8 cellular contexts compared by ENCODE assay signal in the genomic region with DNA sequence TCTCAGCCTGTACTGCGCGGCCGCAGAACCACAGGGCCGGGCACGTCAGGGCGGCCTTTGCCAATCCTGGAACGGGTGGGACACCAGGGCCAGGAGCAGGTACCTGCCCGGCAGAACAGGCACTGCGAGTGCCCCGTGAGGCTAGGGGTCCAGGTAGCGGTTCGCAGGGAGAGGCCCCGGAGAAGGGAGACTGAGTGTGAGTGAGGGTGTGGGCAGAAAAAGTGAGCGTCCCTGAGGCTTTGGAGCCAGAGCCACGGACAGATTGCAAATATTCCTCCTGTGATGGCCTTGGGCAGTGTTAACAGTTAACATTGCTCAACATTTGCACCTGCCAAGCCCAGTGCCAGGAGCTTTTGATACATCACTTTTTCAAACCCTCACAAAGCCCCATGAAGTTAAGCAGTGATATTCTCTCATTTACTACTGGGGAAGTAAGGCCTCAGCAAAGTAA. TPM values are rescaled to one million over a fixed set of nuclear protein-coding genes. Genes with fewer than 3 reads are reported as not detected.
DNase-seq lines count a peak whose midpoint lies in the region; ATAC-seq and TF ChIP-seq lines count a peak whose summit lies in the region.

No MANE protein-coding gene starts in this region.

- H3K9me3 ChIP-seq in NT2/D1 (ENCODE audit: insufficient read depth, low read length) (no peaks in the 10 kb centered on the region), fibroblast of lung (ENCODE audit: control insufficient read depth, insufficient read depth, low read depth, low read length) (no peaks in the 10 kb centered on the region), ovary (no peaks in the 10 kb centered on the region)

- intact Hi-C loops in ovary (cut with DNase I): loop anchor here in 1 of 4 donors (10.0 kb wide), 1 partner anchor 46 kb away; a partner anchor contains a TSS

- DNase-seq in BJ (ENCODE audit: low read depth) (no peak), NT2/D1 (ENCODE audit: low read depth, low spot score) (no peak), fibroblast of lung (ENCODE audit: low read depth in 2 of 2) (no peak), ovary (no peak), NCI-H2029 treated with DMSO at 0.1 percent for 48 hours (lab: John Stamatoyannopoulos, UW) (no peak), D341Med (ENCODE audit: low spot score) (no peak)
- DNase-seq in stimulated activated CD4-positive, alpha-beta T cell treated with anti-CD3 and anti-CD28 coated beads, Interleukin-2, amount 100 ng/mL, for 24 hours: no peak

- H2AFZ ChIP-seq in fibroblast of lung (ENCODE audit: low read length): no peak overlapping the region

- no peak for TF ChIP-seq POLR2A in ovary (IDR thresholded peaks at IDR 0.05)

- WGBS in ovary, 3 donors: 15 to 34% (median 27%) methylated on average over 9 to 15 of the region's 15 CpGs

- H3K27me3 ChIP-seq in BJ (ENCODE audit: control insufficient read depth, insufficient read depth, low read length): no peaks in the 10 kb centered on the region
- peaks cover 18% of the 10 kb centered on the region for H3K27me3 ChIP-seq in NT2/D1 (ENCODE audit: insufficient read depth, insufficient read length)
- no peaks in the 10 kb centered on the region for H3K27me3 ChIP-seq in fibroblast of lung (ENCODE audit: control insufficient read depth, insufficient read depth, low read length)
- H3K27me3 ChIP-seq in ovary: no peaks in the 10 kb centered on the region

- H3K36me3 ChIP-seq in BJ (ENCODE audit: control insufficient read depth, insufficient read depth, low read length) (peaks cover 10% of the 10 kb centered on the region), NT2/D1 (ENCODE audit: insufficient read depth, insufficient read length, low read length) (peaks cover 40% of the 10 kb centered on the region), fibroblast of lung (ENCODE audit: control insufficient read depth, insufficient read depth, low read length) (peaks cover 2% of the 10 kb centered on the region), ovary (peaks cover 3% of the 10 kb centered on the region)

- ATAC-seq in HG03439 (IDR thresholded peaks at IDR 0.05; ENCODE audit: unreplicated experiment): no peak

- no peak overlapping the region for H3K27ac ChIP-seq in fibroblast of lung (ENCODE audit: insufficient read depth, low read length)
- no peak overlapping the region for H3K27ac ChIP-seq in ovary

- TF ChIP-seq EP300 in ovary (IDR thresholded peaks at IDR 0.05): no peak

- H3K4me2 ChIP-seq in fibroblast of lung (ENCODE audit: extremely low read depth, insufficient read depth, low read length): peak overlapping the region; percentile 83

- POLR2A ChIA-PET in BJ (lab: Charles Lee): no interaction called here

- no peaks in the 10 kb centered on the region for H4K20me1 ChIP-seq in fibroblast of lung (ENCODE audit: control insufficient read depth, extremely low read depth, insufficient read depth, low read length)

- H3K9ac ChIP-seq in NT2/D1 (ENCODE audit: insufficient read length, low read depth): peak overlapping the region; percentile 63
- no peak overlapping the region for H3K9ac ChIP-seq in fibroblast of lung (ENCODE audit: insufficient read depth, low read length)

- no peaks in the 10 kb centered on the region for H3K79me2 ChIP-seq in fibroblast of lung (ENCODE audit: control insufficient read depth, insufficient read depth, low read length)

- no peak for TF ChIP-seq CTCF in BJ (IDR thresholded peaks at IDR 0.05; ENCODE audit: insufficient read depth, low read depth, low read length)
- no peak for TF ChIP-seq CTCF in fibroblast of lung (conservative IDR thresholded peaks at IDR 0.05 in 1 of 2, IDR thresholded peaks at IDR 0.05 in 1 of 2; ENCODE audit: low read depth in 1 of 2, low read length in 2 of 2)
- no peak for TF ChIP-seq CTCF in ovary (IDR thresholded peaks at IDR 0.05)

- H3K4me1 ChIP-seq in NT2/D1 (ENCODE audit: insufficient read depth, insufficient read length): peaks cover 15% of the 10 kb centered on the region
- H3K4me1 ChIP-seq in fibroblast of lung (ENCODE audit: control insufficient read depth, extremely low read depth, insufficient read depth, low read length): peaks cover 6% of the 10 kb centered on the region
- H3K4me1 ChIP-seq in ovary (ENCODE audit: insufficient read depth): peaks cover 5% of the 10 kb centered on the region

- peak overlapping the region; percentile 47 for H3K4me3 ChIP-seq in BJ (ENCODE audit: low read depth, low read length)
- peak overlapping the region; percentile 41 for H3K4me3 ChIP-seq in NT2/D1 (ENCODE audit: insufficient read length, low read depth)
- peak overlapping the region in 3 of 4 experiments; percentile 27 to 53 (median 50) for H3K4me3 ChIP-seq in fibroblast of lung (replicated peaks in 1 of 4; ENCODE audit: control extremely low read depth in 1 of 4, insufficient read depth in 1 of 4, low read depth in 3 of 4, low read length in 4 of 4)
- H3K4me3 ChIP-seq in ovary: peak overlapping the region; percentile 43

- CTCF ChIA-PET in BJ (lab: Yijun Ruan, JAX): interaction anchor here (1.2 to 1.9 kb wide), 2 partner anchors 9 to 19 kb away, joined by 3 to 6 read pairs; no protein-coding TSS in a partner anchor

RNA-seq across cellular contexts. Expression of a gene that starts 0.5 kb away (rescaled TPM):
- polyA plus RNA-seq in BJ (2011; rRNA removed): 0.10 and 0.39 TPM in 2 replicates
- 0.33 TPM in 1 of 2 replicates, not detected in the other for polyA minus RNA-seq in BJ (2011; rRNA and poly(A)+ RNA removed)
- not detected in 2 replicates for total RNA-seq in fibroblast of lung
- polyA plus RNA-seq in fibroblast of lung: 0.06 and 0.12 TPM in 2 replicates
- polyA plus RNA-seq in fibroblast of lung (2012): 0.16 and 0.17 TPM in 2 replicates
- not detected in 2 replicates for polyA minus RNA-seq in fibroblast of lung (ENCODE audit: low replicate concordance)
- total RNA-seq in ovary: 1 to 10 TPM in 4 of 7 donors, under 1 TPM in 3; 0.57 to 2.7 (median 1.3) TPM
- polyA plus RNA-seq in ovary: 1 to 10 TPM in 1 of 2 donors, under 1 TPM in 1; 0.35 to 1.1 TPM

RNA-seq across cellular contexts. Expression of a gene that starts 17.9 kb away (rescaled TPM):
- polyA plus RNA-seq in BJ (2011; rRNA removed) (2.8 and 5.6 TPM in 2 replicates), fibroblast of lung (4.0 and 5.3 TPM in 2 replicates), ovary (10 to 100 TPM in 1 of 2 donors, 1 to 10 TPM in 1; 8.8 to 30.2 TPM)
- polyA minus RNA-seq in BJ (2011; rRNA and poly(A)+ RNA removed): 3.5 and 3.8 TPM in 2 replicates
- total RNA-seq in fibroblast of lung (49.2 and 61.4 TPM in 2 replicates), ovary (10 to 100 TPM; 23.1 to 41.0 (median 29.8) TPM)
- polyA plus RNA-seq in fibroblast of lung (2012): 10.5 and 12.8 TPM in 2 replicates
- polyA minus RNA-seq in fibroblast of lung (ENCODE audit: low replicate concordance): 15.7 and 34.8 TPM in 2 replicates

RNA-seq across cellular contexts. Expression of a gene that starts 23.3 kb away (rescaled TPM):
- polyA plus RNA-seq in BJ (2011; rRNA removed) (52.7 and 61.8 TPM in 2 replicates), fibroblast of lung (39.3 and 59.9 TPM in 2 replicates), ovary (10 to 100 TPM; 30.4 to 78.1 TPM)
- polyA minus RNA-seq in BJ (2011; rRNA and poly(A)+ RNA removed): 29.2 and 54.3 TPM in 2 replicates
- total RNA-seq in fibroblast of lung (20.0 and 27.1 TPM in 2 replicates), ovary (10 to 100 TPM; 20.4 to 40.5 (median 34.1) TPM)
- polyA plus RNA-seq in fibroblast of lung (2012): 33.5 and 45.6 TPM in 2 replicates
- 84.8 and 97.0 TPM in 2 replicates for polyA minus RNA-seq in fibroblast of lung (ENCODE audit: low replicate concordance)

RNA-seq across cellular contexts. Expression of a gene that starts 31.8 kb away (rescaled TPM):
- polyA plus RNA-seq in BJ (2011; rRNA removed): 45.7 and 50.6 TPM in 2 replicates
- polyA minus RNA-seq in BJ (2011; rRNA and poly(A)+ RNA removed): 14.9 and 24.5 TPM in 2 replicates
- total RNA-seq in fibroblast of lung: 23.9 and 30.4 TPM in 2 replicates
- 30.3 and 38.8 TPM in 2 replicates for polyA plus RNA-seq in fibroblast of lung
- polyA plus RNA-seq in fibroblast of lung (2012): 29.5 and 35.6 TPM in 2 replicates
- polyA minus RNA-seq in fibroblast of lung (ENCODE audit: low replicate concordance): 20.7 and 28.8 TPM in 2 replicates
- 10 to 100 TPM; 25.3 to 61.2 (median 44.5) TPM for total RNA-seq in ovary
- 10 to 100 TPM; 36.8 to 40.0 TPM for polyA plus RNA-seq in ovary

RNA-seq across cellular contexts. Expression of a gene that starts 45.2 kb away (rescaled TPM):
- polyA plus RNA-seq in BJ (2011; rRNA removed) (not detected in 2 replicates), fibroblast of lung (not detected in 2 replicates), ovary (not detected)
- not detected in 2 replicates for polyA minus RNA-seq in BJ (2011; rRNA and poly(A)+ RNA removed)
- total RNA-seq in fibroblast of lung (not detected in 2 replicates), ovary (under 1 TPM in 1 of 7 donors, not detected in 6; 0.55 TPM)
- polyA plus RNA-seq in fibroblast of lung (2012): not detected in 2 replicates
- not detected in 2 replicates for polyA minus RNA-seq in fibroblast of lung (ENCODE audit: low replicate concordance)
